ENCODE assay signal across 14 cellular contexts in the genomic region with DNA sequence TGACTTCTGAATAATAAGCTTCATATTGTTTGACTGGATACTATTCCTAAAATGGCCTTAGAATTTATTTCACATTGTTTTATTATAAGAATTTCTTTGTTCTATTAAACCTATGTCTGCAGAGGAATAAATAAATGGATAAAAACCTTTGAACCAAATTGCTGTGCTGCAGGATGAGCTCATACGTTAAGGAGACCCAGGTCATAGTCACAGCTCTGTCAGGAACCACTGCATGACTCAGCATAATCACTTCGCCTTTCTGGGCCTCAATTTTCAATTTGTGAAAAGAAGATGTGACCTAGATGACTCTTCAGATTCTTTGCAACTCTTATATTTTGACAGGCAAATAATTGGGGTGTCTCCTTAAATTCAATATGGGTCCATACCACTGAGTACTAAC.
DNase-seq lines count a peak whose midpoint lies in the region; ATAC-seq and TF ChIP-seq lines count a peak whose summit lies in the region.
"Had no signal": no experiment of that assay in that cellular context is flagged by ENCODE, and none has a peak within 500 bp of the region (broad histone marks: within the 10 kb centered on the region; RNA-seq: fewer than 3 reads in every experiment).

No MANE protein-coding gene starts in this region.

- H3K4me3 ChIP-seq in choroid plexus epithelial cell (ENCODE audit: low read depth, low read length) (no peak overlapping the region), skeletal muscle cell (ENCODE audit: low read depth, low read length) (no peak overlapping the region)
- H3K4me3 ChIP-seq: smooth muscle cell, tibial artery had no signal

- ATAC-seq in HG03095 (IDR thresholded peaks at IDR 0.05; ENCODE audit: unreplicated experiment) (no peak), HG03520 (IDR thresholded peaks at IDR 0.05; ENCODE audit: unreplicated experiment) (no peak)
- no peak for ATAC-seq in stimulated activated naive CD8-positive, alpha-beta T cell treated with anti-CD3 and anti-CD28 coated beads, Interleukin-15, Interleukin-2, amounts not matched to agents 100 U/mL and 50 U/mL, for 24 hours
- ATAC-seq: Panc1 had no signal

- peak; percentile 67 for DNase-seq in SIG-M5 treated with dmso at 0.1 percent for 504 hours (lab: John Stamatoyannopoulos, UW; ENCODE audit: unreplicated experiment)
- DNase-seq in SIG-M5 (lab: John Stamatoyannopoulos, UW): no peak
- peak; percentile 89 for DNase-seq in NOMO-1 treated with DMSO at 0.1 percent for 48 hours (lab: John Stamatoyannopoulos, UW; ENCODE audit: unreplicated experiment)
- DNase-seq in choroid plexus epithelial cell (ENCODE audit: low read depth): peak; percentile 51
- peak; percentile 53 for DNase-seq in skeletal muscle cell (ENCODE audit: low read depth)
- no peak for DNase-seq in stimulated activated naive CD8-positive, alpha-beta T cell treated with anti-CD3 and anti-CD28 coated beads, Interleukin-15, Interleukin-2, amounts not matched to agents 100 U/mL and 50 U/mL, for 24 hours
- DNase-seq: activated T-cell treated with anti-CD3 and anti-CD28 coated beads for 4 hours, naive B cell, NCI-H2029, tibial artery had no signal

- TF ChIP-seq CTCF in choroid plexus epithelial cell (conservative IDR thresholded peaks at IDR 0.05; ENCODE audit: low read depth, low read length): no peak

Comparison
In these comparisons a context has a peak if more than half of its experiments do, and no peak if none do; other contexts are left out.
1. DNase-seq: peak in SIG-M5 treated with dmso at 0.1 percent for 504 hours (single experiment), NOMO-1 treated with DMSO at 0.1 percent for 48 hours (single experiment), choroid plexus epithelial cell (single experiment) and skeletal muscle cell (single experiment); none in SIG-M5 (single experiment) and stimulated activated naive CD8-positive, alpha-beta T cell treated with anti-CD3 and anti-CD28 coated beads, Interleukin-15, Interleukin-2, amounts not matched to agents 100 U/mL and 50 U/mL, for 24 hours (single experiment).